In the genomic region with DNA sequence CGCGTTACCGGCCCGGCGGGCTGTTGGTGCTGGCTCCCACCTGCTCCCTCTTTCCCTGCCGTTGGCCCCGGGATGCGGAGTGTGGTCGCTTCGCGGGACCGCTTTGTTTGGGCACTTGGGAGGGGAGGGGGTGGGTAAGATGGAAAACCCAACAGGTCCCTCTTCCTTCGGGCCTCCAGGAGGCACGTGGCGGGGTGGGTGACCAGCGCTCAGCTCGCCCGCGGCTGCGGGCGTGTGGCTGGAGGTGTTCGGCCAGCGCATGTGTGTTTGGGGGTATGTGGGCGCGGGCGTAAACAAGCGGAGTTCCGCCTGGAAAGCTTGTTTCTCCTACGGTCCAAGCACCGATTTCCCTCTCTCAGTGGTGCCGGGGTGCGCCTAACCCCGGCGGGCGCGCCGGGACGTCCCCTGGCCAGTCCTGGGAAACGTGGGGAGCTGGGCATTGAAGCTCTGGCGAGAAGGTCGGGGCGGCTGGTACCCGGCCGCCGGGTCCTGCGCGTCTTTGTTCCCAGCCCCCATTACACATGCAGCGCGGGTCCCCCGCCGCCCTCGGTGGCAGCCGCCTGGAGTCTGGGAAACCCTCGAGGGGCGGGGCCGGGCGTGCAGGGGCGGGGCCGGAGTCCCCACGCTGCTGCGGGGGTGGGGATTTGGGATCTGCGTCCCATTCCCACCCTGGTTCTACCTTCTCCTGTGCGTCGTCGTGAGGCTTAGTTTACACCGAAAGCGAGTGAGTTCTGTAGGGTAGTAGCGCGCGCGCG, we compare ENCODE assay signal across 8 cellular contexts. TPM values are rescaled to one million over a fixed set of nuclear protein-coding genes. Genes with fewer than 3 reads are reported as not detected.
A peak's percentile ranks its signal among the peaks of the same experiment; 100 is the strongest.
DNase-seq lines count a peak whose midpoint lies in the region; ATAC-seq and TF ChIP-seq lines count a peak whose summit lies in the region.

No MANE protein-coding gene starts in this region.

- H3K4me1 ChIP-seq in upper lobe of left lung: peaks cover 35 to 63% (median 48%) of the 10 kb centered on the region in 4 donors

- no peaks in the 10 kb centered on the region for H3K9me3 ChIP-seq in upper lobe of left lung

- H3K27ac Mint-ChIP-seq in activated T-helper 17 cell treated with anti-CD3 and anti-CD28 coated beads, Interleukin-2, amount 50 U/mL, for 72 hours: peak overlapping the region; percentile 91
- peak overlapping the region in 1 of 2 donors; percentile 67 for H3K27ac Mint-ChIP-seq in natural killer cell

- no peaks in the 10 kb centered on the region for H3K36me3 ChIP-seq in upper lobe of left lung

- H3K36me3 Mint-ChIP-seq in activated T-helper 17 cell treated with anti-CD3 and anti-CD28 coated beads, Interleukin-2, amount 50 U/mL, for 72 hours (ENCODE audit: low read depth): peaks cover 4% of the 10 kb centered on the region
- no peaks in the 10 kb centered on the region for H3K36me3 Mint-ChIP-seq in natural killer cell

- peak in 1 of 4 donors; percentile 44 for TF ChIP-seq POLR2A in upper lobe of left lung (IDR thresholded peaks at IDR 0.05)

- peaks cover 11% of the 10 kb centered on the region for H3K4me1 Mint-ChIP-seq in activated T-helper 17 cell treated with anti-CD3 and anti-CD28 coated beads, Interleukin-2, amount 50 U/mL, for 72 hours
- H3K4me1 Mint-ChIP-seq in natural killer cell: peaks cover 11 to 19% of the 10 kb centered on the region in 2 donors

- no peak for TF ChIP-seq EP300 in upper lobe of left lung (IDR thresholded peaks at IDR 0.05)

- 0% methylated on average over 21 to 30 of the region's 72 CpGs for WGBS in upper lobe of left lung, 2 donors

- no peaks in the 10 kb centered on the region for H3K27me3 Mint-ChIP-seq in activated T-helper 17 cell treated with anti-CD3 and anti-CD28 coated beads, Interleukin-2, amount 50 U/mL, for 72 hours
- H3K27me3 Mint-ChIP-seq in natural killer cell (ENCODE audit: low read depth in 2 of 2): peaks cover 6 to 15% of the 10 kb centered on the region in 2 donors

- H3K4me3 Mint-ChIP-seq in activated T-helper 17 cell treated with anti-CD3 and anti-CD28 coated beads, Interleukin-2, amount 50 U/mL, for 72 hours: peak overlapping the region; percentile 94
- H3K4me3 Mint-ChIP-seq in natural killer cell: peak overlapping the region; percentile 95

- H3K4me3 ChIP-seq in GM08714 (ENCODE audit: low read length): peak overlapping the region; percentile 76
- H3K4me3 ChIP-seq in fibroblast of the aortic adventitia (ENCODE audit: low read depth, low read length): peak overlapping the region; percentile 69
- peak overlapping the region; percentile 81 to 97 (median 91) for H3K4me3 ChIP-seq in upper lobe of left lung

- no peaks in the 10 kb centered on the region for H3K9me3 Mint-ChIP-seq in activated T-helper 17 cell treated with anti-CD3 and anti-CD28 coated beads, Interleukin-2, amount 50 U/mL, for 72 hours
- H3K9me3 Mint-ChIP-seq in natural killer cell: no peaks in the 10 kb centered on the region

- TF ChIP-seq CTCF in fibroblast of the aortic adventitia (IDR thresholded peaks at IDR 0.05; ENCODE audit: insufficient read depth, low read length): no peak
- TF ChIP-seq CTCF in natural killer cell (IDR thresholded peaks at IDR 0.05): no peak
- TF ChIP-seq CTCF in upper lobe of left lung (IDR thresholded peaks at IDR 0.05): no peak

- H3K27ac ChIP-seq in upper lobe of left lung: peak overlapping the region; percentile 81 to 94 (median 84)

- ATAC-seq in HG02870 (IDR thresholded peaks at IDR 0.05; ENCODE audit: unreplicated experiment) (peak; percentile 17), natural killer cell (peak in 2 of 3 donors; percentile 37 to 46), upper lobe of left lung (ENCODE audit: low FRiP score in 2 of 2) (peak; percentile 53 to 72)
- ATAC-seq in activated T-helper 17 cell treated with anti-CD3 and anti-CD28 coated beads, Interleukin-2, amount 50 U/mL, for 72 hours (replicated peaks): peak; percentile 46

- intact Hi-C loops in natural killer cell (cut with micrococcal nuclease): no loop called here

- no peaks in the 10 kb centered on the region for H3K27me3 ChIP-seq in upper lobe of left lung

- DNase-seq in NCI-H69 (lab: John Stamatoyannopoulos, UW) (peak; percentile 88), fibroblast of the aortic adventitia (ENCODE audit: low read depth) (no peak), natural killer cell (no peak), upper lobe of left lung (peak; percentile 85 to 96), GF-D8 (lab: John Stamatoyannopoulos, UW) (no peak)

RNA-seq across cellular contexts. Expression of gene ACVR2B, which starts 1.4 kb away (rescaled TPM):
- 10 to 100 TPM in 1 of 2 donors, 1 to 10 TPM in 1; 7.7 to 12.8 TPM for total RNA-seq in activated T-helper 17 cell treated with anti-CD3 and anti-CD28 coated beads, Interleukin-2, amount 50 U/mL, for 72 hours
- total RNA-seq in fibroblast of the aortic adventitia (ENCODE audit: low replicate concordance) (1.6 and 2.5 TPM in 2 replicates), natural killer cell (1 to 10 TPM; 1.6 to 3.1 (median 2.7) TPM), upper lobe of left lung (1 to 10 TPM; 4.1 to 9.4 (median 8.0) TPM)

RNA-seq across cellular contexts. Expression of gene EXOG, which starts 41.1 kb away (rescaled TPM):
- total RNA-seq in activated T-helper 17 cell treated with anti-CD3 and anti-CD28 coated beads, Interleukin-2, amount 50 U/mL, for 72 hours: 10 to 100 TPM; 15.9 to 23.8 TPM
- 14.4 and 39.6 TPM in 2 replicates for total RNA-seq in fibroblast of the aortic adventitia (ENCODE audit: low replicate concordance)
- total RNA-seq in natural killer cell: 10 to 100 TPM; 27.3 to 34.5 (median 30.5) TPM
- 10 to 100 TPM; 10.0 to 34.6 (median 13.2) TPM for total RNA-seq in upper lobe of left lung

Comparison
In these comparisons a context has a peak if more than half of its experiments do, and no peak if none do; other contexts are left out.
1. DNase-seq: peak in NCI-H69 (single experiment) and upper lobe of left lung (2 of 2); none in fibroblast of the aortic adventitia (single experiment), natural killer cell (single experiment) and GF-D8 (single experiment).
2. Peak in every context shown above with its lines, with median percentiles within 50 percentile points of each other: H3K4me3 ChIP-seq and ATAC-seq.